In the genomic region with DNA sequence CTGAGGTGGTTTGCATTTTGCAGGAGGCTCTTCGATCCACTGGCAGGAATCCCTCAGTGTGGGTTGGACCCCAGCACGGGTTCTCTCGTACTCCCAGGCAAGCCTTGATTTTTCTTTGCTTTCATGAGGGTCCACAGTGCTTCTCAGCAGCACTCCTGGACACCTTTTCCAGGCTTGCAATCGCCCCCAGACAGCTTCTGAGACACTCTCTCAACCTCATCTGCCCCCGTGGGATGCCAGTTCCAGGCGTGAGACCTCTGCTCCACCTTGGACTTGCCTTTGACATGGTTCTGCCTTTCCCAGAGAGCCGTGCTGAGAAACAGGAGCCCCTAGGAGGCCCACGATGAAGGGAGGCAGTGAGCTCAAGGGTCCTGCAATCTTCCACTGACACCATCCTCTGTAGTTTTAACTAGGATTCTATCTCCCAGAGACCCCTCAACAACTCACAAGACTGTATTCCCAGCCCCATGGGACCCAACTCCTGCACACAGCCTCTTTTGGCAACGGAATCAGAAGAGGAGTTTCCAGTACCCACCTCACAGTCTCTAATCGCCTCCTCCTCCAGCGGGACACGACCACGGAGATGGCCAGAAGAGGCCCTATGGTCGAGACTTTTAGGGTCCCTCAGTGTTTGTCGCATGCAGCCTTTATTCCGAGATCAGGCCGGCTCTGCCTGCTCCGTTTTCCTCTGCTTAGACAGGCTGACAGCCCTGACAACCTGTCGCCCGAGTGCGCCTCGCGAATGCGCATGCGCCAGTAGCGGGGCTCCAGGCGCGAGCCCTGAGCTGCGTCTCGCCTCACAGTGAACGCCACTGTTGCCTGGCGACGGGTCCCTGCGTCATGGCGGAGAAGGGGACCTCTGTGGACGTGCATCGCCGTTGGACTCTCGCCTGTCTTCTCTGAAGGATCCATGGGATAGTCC, we compare ENCODE assay signal across 8 cellular contexts. TPM values are rescaled to one million over a fixed set of nuclear protein-coding genes. Genes with fewer than 3 reads are reported as not detected.
DNase-seq lines count a peak whose midpoint lies in the region; ATAC-seq and TF ChIP-seq lines count a peak whose summit lies in the region.

No MANE protein-coding gene starts in this region.

- peaks cover 33 to 97% of the 10 kb centered on the region in 2 donors for H3K27me3 Mint-ChIP-seq in effector memory CD8-positive, alpha-beta T cell
- no peaks in the 10 kb centered on the region for H3K27me3 Mint-ChIP-seq in mesothelial cell of epicardium (ENCODE audit: low read depth)

- H3K4me1 Mint-ChIP-seq in effector memory CD8-positive, alpha-beta T cell (ENCODE audit: low read depth in 2 of 2), result peaks cover 6 to 11% of the 10 kb centered on the region in 2 donors
- H3K4me1 Mint-ChIP-seq in mesothelial cell of epicardium, result no peaks in the 10 kb centered on the region

- peaks cover 7% of the 10 kb centered on the region for H3K36me3 Mint-ChIP-seq in effector memory CD8-positive, alpha-beta T cell (ENCODE audit: insufficient read depth)
- H3K36me3 Mint-ChIP-seq in mesothelial cell of epicardium, result no peaks in the 10 kb centered on the region

- ATAC-seq in effector memory CD8-positive, alpha-beta T cell (replicated peaks), result peak; percentile 92
- ATAC-seq in GM21723 (IDR thresholded peaks at IDR 0.05; ENCODE audit: unreplicated experiment) (no peak), GM19351 (IDR thresholded peaks at IDR 0.05; ENCODE audit: unreplicated experiment) (no peak)

- peak overlapping the region; percentile 74 to 80 for H3K4me3 Mint-ChIP-seq in effector memory CD8-positive, alpha-beta T cell
- H3K4me3 Mint-ChIP-seq in mesothelial cell of epicardium, result peak overlapping the region; percentile 56

- H3K9me3 Mint-ChIP-seq in effector memory CD8-positive, alpha-beta T cell, result no peaks in the 10 kb centered on the region
- peaks cover 33% of the 10 kb centered on the region for H3K9me3 Mint-ChIP-seq in mesothelial cell of epicardium

- DNase-seq in AG20443 (ENCODE audit: low spot score) (peak; percentile 92), NCI-H1417 (lab: John Stamatoyannopoulos, UW) (peak; percentile 80 to 95 (median 91)), mesothelial cell of epicardium (ENCODE audit: low spot score in 2 of 2, unreplicated experiment in 2 of 2) (peak in 1 of 2 experiments; percentile 39)
- DNase-seq in activated CD4-positive, alpha-beta T cell treated with anti-CD3 and anti-CD28 coated beads, Interleukin-2, amount 50 U/mL, for 48 hours, result peak; percentile 63 to 67
- DNase-seq in effector memory CD8-positive, alpha-beta T cell, result peak; percentile 59 to 63 (median 61)
- peak; percentile 40 for DNase-seq in stimulated activated CD8-positive, alpha-beta memory T cell treated with anti-CD3 and anti-CD28 coated beads, Interleukin-12 subunit alpha, Interleukin-12 subunit beta, amount 100 ng/mL, for 4 hours (ENCODE audit: low read depth)

- no peak for TF ChIP-seq CTCF in mesothelial cell of epicardium (IDR thresholded peaks at IDR 0.05; ENCODE audit: unreplicated experiment)

- peak overlapping the region; percentile 81 to 89 for H3K27ac Mint-ChIP-seq in effector memory CD8-positive, alpha-beta T cell
- H3K27ac Mint-ChIP-seq in mesothelial cell of epicardium, result no peak overlapping the region

RNA-seq across cellular contexts. Expression of a gene that starts 26.0 kb away (rescaled TPM):
- total RNA-seq in mesothelial cell of epicardium, result 6.7 to 7.6 TPM (median 7.3 TPM) in 3 replicates
